In the genomic region with DNA sequence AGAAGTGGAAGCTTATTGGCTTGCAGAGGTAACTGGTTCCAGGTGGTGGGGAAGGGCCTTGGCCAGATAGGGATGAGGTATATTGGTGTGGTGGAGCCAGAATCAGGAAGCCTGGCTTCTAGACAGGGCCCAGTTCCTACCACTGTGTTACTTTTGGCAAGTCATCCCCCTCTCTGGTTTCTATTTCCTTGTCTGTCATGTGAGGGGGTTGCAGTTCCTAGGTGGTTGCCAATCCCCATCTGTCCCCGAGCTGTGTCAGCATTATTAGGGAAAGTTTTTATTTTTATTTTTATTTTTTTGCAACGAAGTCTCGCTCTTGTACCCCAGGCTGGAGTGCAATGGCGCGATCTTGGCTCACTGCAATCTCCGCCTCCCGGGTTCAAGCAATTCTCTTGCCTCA, we compare ENCODE assay signal across 3 cellular contexts.
TF ChIP-seq lines count a peak whose summit lies in the region.

No MANE protein-coding gene starts in this region.

TF ChIP-seq in GM23338, 12 proteins besides CTCF, POLR2A, EP300 and RAD21 (continues in another document):
- TF ChIP-seq, protein P1, sequence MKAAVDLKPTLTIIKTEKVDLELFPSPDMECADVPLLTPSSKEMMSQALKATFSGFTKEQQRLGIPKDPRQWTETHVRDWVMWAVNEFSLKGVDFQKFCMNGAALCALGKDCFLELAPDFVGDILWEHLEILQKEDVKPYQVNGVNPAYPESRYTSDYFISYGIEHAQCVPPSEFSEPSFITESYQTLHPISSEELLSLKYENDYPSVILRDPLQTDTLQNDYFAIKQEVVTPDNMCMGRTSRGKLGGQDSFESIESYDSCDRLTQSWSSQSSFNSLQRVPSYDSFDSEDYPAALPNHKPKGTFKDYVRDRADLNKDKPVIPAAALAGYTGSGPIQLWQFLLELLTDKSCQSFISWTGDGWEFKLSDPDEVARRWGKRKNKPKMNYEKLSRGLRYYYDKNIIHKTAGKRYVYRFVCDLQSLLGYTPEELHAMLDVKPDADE (IDR thresholded peaks at IDR 0.05) = no peak
- TF ChIP-seq ZNF331 (CRISPR knock-in tag; IDR thresholded peaks at IDR 0.05; ENCODE audit: low read depth) = no peak
- no peak for TF ChIP-seq EZH2phosphoT487 (IDR thresholded peaks at IDR 0.05; ENCODE audit: unreplicated experiment)
- TF ChIP-seq JUNB (IDR thresholded peaks at IDR 0.05; ENCODE audit: unreplicated experiment) = no peak

TF ChIP-seq in endothelial cell of umbilical vein, 7 proteins besides CTCF, POLR2A, EP300 and RAD21:
- TF ChIP-seq FOS (IDR thresholded peaks at IDR 0.05; ENCODE audit: borderline replicate concordance, insufficient read depth, low read length) (no peak), JUN (IDR thresholded peaks at IDR 0.05; ENCODE audit: borderline replicate concordance, insufficient read depth, insufficient read length, low read depth) (no peak), GATA2 (IDR thresholded peaks at IDR 0.05; ENCODE audit: insufficient read depth, insufficient read length, low read depth, low read length) (no peak), POLR2AphosphoS5 (IDR thresholded peaks at IDR 0.05; ENCODE audit: insufficient read depth, low read depth, low read length) (no peak), EZH2 (IDR thresholded peaks at IDR 0.05; ENCODE audit: borderline replicate concordance, low read depth, low read length, severe bottlenecking) (no peak), MYC (IDR thresholded peaks at IDR 0.05; ENCODE audit: low read depth, low read length) (no peak)
- TF ChIP-seq, protein P2, sequence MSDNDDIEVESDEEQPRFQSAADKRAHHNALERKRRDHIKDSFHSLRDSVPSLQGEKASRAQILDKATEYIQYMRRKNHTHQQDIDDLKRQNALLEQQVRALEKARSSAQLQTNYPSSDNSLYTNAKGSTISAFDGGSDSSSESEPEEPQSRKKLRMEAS (IDR thresholded peaks at IDR 0.05; ENCODE audit: insufficient read depth, insufficient read length) = no peak

TF ChIP-seq in GM12891, 5 proteins besides CTCF, POLR2A, EP300 and RAD21:
- TF ChIP-seq SPI1 (IDR thresholded peaks at IDR 0.05; ENCODE audit: low read depth, low read length) (no peak), POU2F2 (IDR thresholded peaks at IDR 0.05; ENCODE audit: low read depth, low read length) (no peak), PAX5 (IDR thresholded peaks at IDR 0.05; ENCODE audit: insufficient read depth, low read length, severe bottlenecking) (no peak), POLR2AphosphoS5 (IDR thresholded peaks at IDR 0.05; ENCODE audit: low read depth, low read length) (no peak), TAF1 (IDR thresholded peaks at IDR 0.05; ENCODE audit: low read depth, low read length) (no peak)
